Comparison of ENCODE assay signal across 11 cellular contexts in genomic region chr7:100211342-100211780, GRCh38. TPM values are rescaled to one million over a fixed set of nuclear protein-coding genes. Genes with fewer than 3 reads are reported as not detected.
DNase-seq lines count a peak whose midpoint lies in the region; ATAC-seq and TF ChIP-seq lines count a peak whose summit lies in the region.
"Had no signal": no experiment of that assay in that cellular context is flagged by ENCODE, and none has a peak within 500 bp of the region (broad histone marks: within the 10 kb centered on the region; RNA-seq: fewer than 3 reads in every experiment).

No MANE protein-coding gene starts in this region.

- peak; percentile 65 for DNase-seq in activated CD4-positive, alpha-beta T cell treated with anti-CD3 and anti-CD28 coated beads for 36 hours
- DNase-seq in activated CD4-positive, alpha-beta T cell treated with anti-CD3 and anti-CD28 coated beads for 4 hours, result no peak
- peak; percentile 45 for DNase-seq in activated CD4-positive, alpha-beta memory T cell treated with anti-CD3 and anti-CD28 coated beads, Interleukin-2, amount 10 ng/mL, durations not matched to agents 7 days and 5 days
- DNase-seq in nephron progenitor cell (no peak), NCI-H1048 (lab: John Stamatoyannopoulos, UW) (no peak), upper lobe of right lung (no peak), kidney tubule cell (ENCODE audit: low spot score) (no peak)
- DNase-seq: 8988T, nucleus accumbens, RPMI8226 had no signal

- no peaks in the 10 kb centered on the region for H3K36me3 ChIP-seq in upper lobe of right lung

- H3K27ac Mint-ChIP-seq in activated CD4-positive, alpha-beta T cell treated with anti-CD3 and anti-CD28 coated beads for 36 hours, result peak overlapping the region; percentile 97
- H3K27ac Mint-ChIP-seq in activated CD4-positive, alpha-beta memory T cell treated with anti-CD3 and anti-CD28 coated beads, Interleukin-2, amount 10 ng/mL, durations not matched to agents 7 days and 5 days, result peak overlapping the region; percentile 57
- peak overlapping the region; percentile 49 for H3K27ac Mint-ChIP-seq in nephron progenitor cell

- no peak overlapping the region for H3K27ac ChIP-seq in upper lobe of right lung

- intact Hi-C loops in activated CD4-positive, alpha-beta T cell treated with anti-CD3 and anti-CD28 coated beads for 36 hours (cut with DNase I, micrococcal nuclease), result no loop called here
- intact Hi-C loops in upper lobe of right lung (cut with DNase I), result loop anchor here (10.0 kb wide), 1 partner anchor 77 kb away; no protein-coding TSS in a partner anchor

- H3K4me1 ChIP-seq in upper lobe of right lung, result no peaks in the 10 kb centered on the region

- H3K4me3 ChIP-seq in upper lobe of right lung, result no peak overlapping the region

- CTCF ChIA-PET in activated CD4-positive, alpha-beta T cell treated with anti-CD3 and anti-CD28 coated beads for 36 hours (lab: Charles Lee), result interaction anchor here (0.6 to 2.8 kb wide), 4 partner anchors 9 to 80 kb away, joined by 3 to 15 read pairs (median 4); no protein-coding TSS in a partner anchor
- CTCF ChIA-PET in activated CD4-positive, alpha-beta memory T cell treated with anti-CD3 and anti-CD28 coated beads, Interleukin-2, amount 10 ng/mL, durations not matched to agents 7 days and 5 days (lab: Charles Lee), result interaction anchor here (1.2 to 4.4 kb wide), 5 partner anchors 9 to 81 kb away, joined by 3 to 31 read pairs (median 5); partner anchors contain the start of gene PVRIG

- peak overlapping the region; percentile 54 for H3K4me3 Mint-ChIP-seq in activated CD4-positive, alpha-beta T cell treated with anti-CD3 and anti-CD28 coated beads for 36 hours
- peak overlapping the region; percentile 12 for H3K4me3 Mint-ChIP-seq in activated CD4-positive, alpha-beta memory T cell treated with anti-CD3 and anti-CD28 coated beads, Interleukin-2, amount 10 ng/mL, durations not matched to agents 7 days and 5 days
- H3K4me3 Mint-ChIP-seq in nephron progenitor cell, result no peak overlapping the region

- TF ChIP-seq CTCF in nephron progenitor cell (IDR thresholded peaks at IDR 0.05) (no peak), upper lobe of right lung (IDR thresholded peaks at IDR 0.05) (no peak)

- no peaks in the 10 kb centered on the region for H3K27me3 ChIP-seq in upper lobe of right lung

- H3K9me3 ChIP-seq in upper lobe of right lung, result no peaks in the 10 kb centered on the region

- POLR2A ChIA-PET in activated CD4-positive, alpha-beta T cell treated with anti-CD3 and anti-CD28 coated beads for 36 hours (lab: Charles Lee), result interaction anchor here (0.7 kb wide), 1 partner anchor 70 kb away, joined by 3 read pairs; no protein-coding TSS in a partner anchor
- POLR2A ChIA-PET in activated CD4-positive, alpha-beta memory T cell treated with anti-CD3 and anti-CD28 coated beads, Interleukin-2, amount 10 ng/mL, durations not matched to agents 7 days and 5 days (lab: Charles Lee), result interaction anchor here (1.2 to 4.4 kb wide), 6 partner anchors 9 to 217 kb away, joined by 4 to 35 read pairs (median 4); partner anchors contain the start of genes AP4M1, GPC2, MCM7 and PVRIG

- peaks cover 8% of the 10 kb centered on the region for H3K36me3 Mint-ChIP-seq in activated CD4-positive, alpha-beta T cell treated with anti-CD3 and anti-CD28 coated beads for 36 hours (ENCODE audit: low read depth)
- H3K36me3 Mint-ChIP-seq in activated CD4-positive, alpha-beta memory T cell treated with anti-CD3 and anti-CD28 coated beads, Interleukin-2, amount 10 ng/mL, durations not matched to agents 7 days and 5 days (ENCODE audit: low read depth), result peaks cover 18% of the 10 kb centered on the region
- no peaks in the 10 kb centered on the region for H3K36me3 Mint-ChIP-seq in nephron progenitor cell (ENCODE audit: low read depth)

- no peaks in the 10 kb centered on the region for H3K9me3 Mint-ChIP-seq in activated CD4-positive, alpha-beta T cell treated with anti-CD3 and anti-CD28 coated beads for 36 hours (ENCODE audit: low read depth)
- H3K9me3 Mint-ChIP-seq in activated CD4-positive, alpha-beta memory T cell treated with anti-CD3 and anti-CD28 coated beads, Interleukin-2, amount 10 ng/mL, durations not matched to agents 7 days and 5 days, result no peaks in the 10 kb centered on the region
- no peaks in the 10 kb centered on the region for H3K9me3 Mint-ChIP-seq in nephron progenitor cell

- H3K4me1 Mint-ChIP-seq in activated CD4-positive, alpha-beta T cell treated with anti-CD3 and anti-CD28 coated beads for 36 hours, result peaks cover 63% of the 10 kb centered on the region
- peaks cover 55% of the 10 kb centered on the region for H3K4me1 Mint-ChIP-seq in activated CD4-positive, alpha-beta memory T cell treated with anti-CD3 and anti-CD28 coated beads, Interleukin-2, amount 10 ng/mL, durations not matched to agents 7 days and 5 days
- peaks cover 52% of the 10 kb centered on the region for H3K4me1 Mint-ChIP-seq in nephron progenitor cell

- no peaks in the 10 kb centered on the region for H3K27me3 Mint-ChIP-seq in activated CD4-positive, alpha-beta T cell treated with anti-CD3 and anti-CD28 coated beads for 36 hours
- H3K27me3 Mint-ChIP-seq in activated CD4-positive, alpha-beta memory T cell treated with anti-CD3 and anti-CD28 coated beads, Interleukin-2, amount 10 ng/mL, durations not matched to agents 7 days and 5 days, result no peaks in the 10 kb centered on the region
- peaks cover 9% of the 10 kb centered on the region for H3K27me3 Mint-ChIP-seq in nephron progenitor cell (ENCODE audit: low read depth, poor library complexity)

- peak; percentile 50 for ATAC-seq in activated CD4-positive, alpha-beta T cell treated with anti-CD3 and anti-CD28 coated beads for 36 hours
- ATAC-seq in HG02642 (IDR thresholded peaks at IDR 0.05; ENCODE audit: poor library complexity, unreplicated experiment) (peak; percentile 38), upper lobe of right lung (no peak)

RNA-seq across cellular contexts. Expression of gene PVRIG, which starts 8.4 kb away (rescaled TPM):
- total RNA-seq in activated CD4-positive, alpha-beta T cell treated with anti-CD3 and anti-CD28 coated beads for 36 hours, result 10 to 100 TPM; 26.9 to 27.7 TPM
- 10 to 100 TPM; 70.5 to 71.8 TPM for total RNA-seq in activated CD4-positive, alpha-beta memory T cell treated with anti-CD3 and anti-CD28 coated beads, Interleukin-2, amount 10 ng/mL, durations not matched to agents 7 days and 5 days
- total RNA-seq in upper lobe of right lung, result 1.4 TPM

RNA-seq across cellular contexts. Expression of gene STAG3, which starts 33.6 kb away (rescaled TPM):
- 10 to 100 TPM; 24.7 to 28.3 TPM for total RNA-seq in activated CD4-positive, alpha-beta T cell treated with anti-CD3 and anti-CD28 coated beads for 36 hours
- 10 to 100 TPM; 12.9 to 13.1 TPM for total RNA-seq in activated CD4-positive, alpha-beta memory T cell treated with anti-CD3 and anti-CD28 coated beads, Interleukin-2, amount 10 ng/mL, durations not matched to agents 7 days and 5 days
- 2.3 TPM for total RNA-seq in upper lobe of right lung

RNA-seq across cellular contexts. Expression of gene GPC2, which starts 34.2 kb away (rescaled TPM):
- 1 to 10 TPM; 5.3 to 6.1 TPM for total RNA-seq in activated CD4-positive, alpha-beta T cell treated with anti-CD3 and anti-CD28 coated beads for 36 hours
- total RNA-seq in activated CD4-positive, alpha-beta memory T cell treated with anti-CD3 and anti-CD28 coated beads, Interleukin-2, amount 10 ng/mL, durations not matched to agents 7 days and 5 days, result 1 to 10 TPM; 3.8 to 4.8 TPM
- total RNA-seq in upper lobe of right lung, result 0.49 TPM

RNA-seq across cellular contexts. Expression of gene GAL3ST4, which starts 42.9 kb away (rescaled TPM):
- total RNA-seq in activated CD4-positive, alpha-beta T cell treated with anti-CD3 and anti-CD28 coated beads for 36 hours, result 1 to 10 TPM; 4.6 to 7.2 TPM
- 1 to 10 TPM; 2.4 to 2.7 TPM for total RNA-seq in activated CD4-positive, alpha-beta memory T cell treated with anti-CD3 and anti-CD28 coated beads, Interleukin-2, amount 10 ng/mL, durations not matched to agents 7 days and 5 days
- total RNA-seq in upper lobe of right lung, result 4.4 TPM

RNA-seq across cellular contexts. Expression of gene TRAPPC14, which starts 52.8 kb away (rescaled TPM):
- total RNA-seq in activated CD4-positive, alpha-beta T cell treated with anti-CD3 and anti-CD28 coated beads for 36 hours, result 10 to 100 TPM; 15.0 to 17.6 TPM
- total RNA-seq in activated CD4-positive, alpha-beta memory T cell treated with anti-CD3 and anti-CD28 coated beads, Interleukin-2, amount 10 ng/mL, durations not matched to agents 7 days and 5 days, result 10 to 100 TPM; 37.8 to 41.2 TPM
- 19.7 TPM for total RNA-seq in upper lobe of right lung

Comparison
In these comparisons a context has a peak if more than half of its experiments do, and no peak if none do; other contexts are left out.
1. DNase-seq: peak in activated CD4-positive, alpha-beta T cell treated with anti-CD3 and anti-CD28 coated beads for 36 hours (single experiment) and activated CD4-positive, alpha-beta memory T cell treated with anti-CD3 and anti-CD28 coated beads, Interleukin-2, amount 10 ng/mL, durations not matched to agents 7 days and 5 days (single experiment); none in activated CD4-positive, alpha-beta T cell treated with anti-CD3 and anti-CD28 coated beads for 4 hours (0 of 2), nephron progenitor cell (single experiment), NCI-H1048 (single experiment), upper lobe of right lung (single experiment) and kidney tubule cell (single experiment).
2. RNA of gene PVRIG, which starts 8.4 kb away (total RNA-seq): 70.5 to 71.8 TPM in activated CD4-positive, alpha-beta memory T cell treated with anti-CD3 and anti-CD28 coated beads, Interleukin-2, amount 10 ng/mL, durations not matched to agents 7 days and 5 days and 26.9 to 27.7 TPM in activated CD4-positive, alpha-beta T cell treated with anti-CD3 and anti-CD28 coated beads for 36 hours; 1.4 TPM in upper lobe of right lung (single experiment); every median in the first group is over 10 times any median in the second.
3. Peak in every context shown above with its lines, with median percentiles within 50 percentile points of each other: H3K27ac Mint-ChIP-seq.